ENCODE assay signal across 23 cellular contexts in genomic region chr1:59619576-59619975, GRCh38.
A peak's percentile ranks its signal among the peaks of the same experiment; 100 is the strongest.
DNase-seq lines count a peak whose midpoint lies in the region; ATAC-seq and TF ChIP-seq lines count a peak whose summit lies in the region.
"Had no signal": no experiment of that assay in that cellular context is flagged by ENCODE, and none has a peak within 500 bp of the region (broad histone marks: within the 10 kb centered on the region; RNA-seq: fewer than 3 reads in every experiment).

No MANE protein-coding gene starts in this region.

- no peak overlapping the region for H3K9ac ChIP-seq in neural cell (ENCODE audit: low read length)
- H3K9ac ChIP-seq: BLaER1 had no signal

- no peaks in the 10 kb centered on the region for H3F3A ChIP-seq in neural cell (ENCODE audit: insufficient read depth, low read length, poor library complexity, severe bottlenecking)

- ATAC-seq in GM18502 (IDR thresholded peaks at IDR 0.05; ENCODE audit: poor library complexity, unreplicated experiment), result no peak
- ATAC-seq: GM12878 had no signal

- H3K79me2 ChIP-seq in neural cell (replicated peaks; ENCODE audit: insufficient read depth, low read length), result no peaks in the 10 kb centered on the region

- H3K4me3 ChIP-seq in neural cell (ENCODE audit: low read length), result peak overlapping the region; percentile 15
- H3K4me3 ChIP-seq: BLaER1, GM12878 had no signal

- no peak for TF ChIP-seq CTCF in neural cell (IDR thresholded peaks at IDR 0.05; ENCODE audit: poor library complexity, severe bottlenecking)

- no peaks in the 10 kb centered on the region for H3K9me2 ChIP-seq in neural cell (ENCODE audit: insufficient read depth, low read length)

- no peak overlapping the region for H2AFZ ChIP-seq in neural cell (ENCODE audit: low read depth, low read length)

- no peak overlapping the region for H3K4me2 ChIP-seq in neural cell (ENCODE audit: low read length)
- H3K4me2 ChIP-seq: BLaER1 had no signal

- H4K20me1 ChIP-seq in neural cell (ENCODE audit: insufficient read depth), result no peaks in the 10 kb centered on the region
- H4K20me1 ChIP-seq: BLaER1 had no signal

- H3K27ac ChIP-seq in neural cell (ENCODE audit: low read length), result peak overlapping the region; percentile 64
- H3K27ac ChIP-seq: BLaER1 had no signal

- no peaks in the 10 kb centered on the region for H3K27me3 ChIP-seq in neural cell (ENCODE audit: insufficient read depth, low read depth, low read length)
- H3K27me3 ChIP-seq: BE2C, BLaER1 had no signal

- no peaks in the 10 kb centered on the region for H3K9me3 ChIP-seq in neural cell (ENCODE audit: low read length)
- H3K9me3 ChIP-seq: BE2C, BLaER1 had no signal

- H3K36me3 ChIP-seq in neural cell (ENCODE audit: insufficient read depth, low read length), result no peaks in the 10 kb centered on the region
- H3K36me3 ChIP-seq: BE2C, BLaER1 had no signal

- DNase-seq in globus pallidus (ENCODE audit: low spot score) (peak; percentile 38), retina (peak; percentile 46)
- DNase-seq in activated T-cell treated with anti-CD3 and anti-CD28 coated beads, Interleukin-2, amount 50 U/mL, for 1 hour, result no peak
- DNase-seq in activated CD4-positive, CD25-positive, alpha-beta regulatory T cell (lab: John Stamatoyannopoulos, UW), result no peak
- DNase-seq: 8988T; ACHN; BE2C; C1 segment of cervical spinal cord; CD4-positive, alpha-beta memory T cell; CD4-positive, CD25-positive, alpha-beta regulatory T cell; CD8-positive, alpha-beta memory T cell; COR-L47; DMS 273 treated with DMSO at 0.1 percent for 48 hours; DMS153; DMS53; DMS79; DND-41; EL; GDM1 had no signal

- no peak for TF ChIP-seq RAD21 in neural cell (conservative IDR thresholded peaks at IDR 0.05)

- peak; percentile 86 for TF ChIP-seq EP300 in neural cell (conservative IDR thresholded peaks at IDR 0.05; ENCODE audit: poor library complexity, severe bottlenecking)

TF ChIP-seq in neural cell, 6 proteins besides CTCF, POLR2A, EP300 and RAD21:
- TF ChIP-seq TAF1 (IDR thresholded peaks at IDR 0.05; ENCODE audit: low read depth), result no peak
- TF ChIP-seq REST (IDR thresholded peaks at IDR 0.05; ENCODE audit: borderline replicate concordance), result no peak
- no peak for TF ChIP-seq EZH2 (IDR thresholded peaks at IDR 0.05; ENCODE audit: borderline replicate concordance, insufficient read depth, low read length, poor library complexity, severe bottlenecking)
- no peak for TF ChIP-seq SMC3 (conservative IDR thresholded peaks at IDR 0.05; ENCODE audit: poor library complexity)
- peak; percentile 61 for TF ChIP-seq POLR2AphosphoS5 (IDR thresholded peaks at IDR 0.05)
TF ChIP-seq in neural cell: peak in this region for 1.

Comparison
In these comparisons a context has a peak if more than half of its experiments do, and no peak if none do; other contexts are left out.
1. DNase-seq: peak in globus pallidus (single experiment) and retina (single experiment); none in activated T-cell treated with anti-CD3 and anti-CD28 coated beads, Interleukin-2, amount 50 U/mL, for 1 hour (single experiment) and activated CD4-positive, CD25-positive, alpha-beta regulatory T cell (0 of 4).